ENCODE assay signal across 2 cellular contexts in genomic region chr11:7983832-7984590, GRCh38.
TF ChIP-seq lines count a peak whose summit lies in the region.

No MANE protein-coding gene starts in this region.

TF ChIP-seq in IMR-90, 13 proteins besides CTCF, POLR2A, EP300 and RAD21:
- no peak for TF ChIP-seq ELK1 (IDR thresholded peaks at IDR 0.05; ENCODE audit: borderline replicate concordance, low read depth, low read length)
- no peak for TF ChIP-seq USF2 (IDR thresholded peaks at IDR 0.05; ENCODE audit: low read depth, low read length)
- no peak for TF ChIP-seq NFE2L2 (IDR thresholded peaks at IDR 0.05; ENCODE audit: low read depth, low read length)
- no peak for TF ChIP-seq CEBPB (IDR thresholded peaks at IDR 0.05; ENCODE audit: low read depth, low read length)
- no peak for TF ChIP-seq SMC3 (IDR thresholded peaks at IDR 0.05; ENCODE audit: low read depth, low read length)
- TF ChIP-seq MXI1 (IDR thresholded peaks at IDR 0.05; ENCODE audit: borderline replicate concordance, low read depth, low read length): no peak
- no peak for TF ChIP-seq MAFK (IDR thresholded peaks at IDR 0.05; ENCODE audit: low read depth, low read length)
- no peak for TF ChIP-seq CHD1 (IDR thresholded peaks at IDR 0.05; ENCODE audit: low read depth, low read length)
- no peak for TF ChIP-seq FOS (IDR thresholded peaks at IDR 0.05; ENCODE audit: low read depth, low read length)
- no peak for TF ChIP-seq BHLHE40 (IDR thresholded peaks at IDR 0.05; ENCODE audit: low read depth, low read length)
- TF ChIP-seq MAZ (IDR thresholded peaks at IDR 0.05; ENCODE audit: borderline replicate concordance, low read depth, low read length): no peak
- TF ChIP-seq RFX5 (IDR thresholded peaks at IDR 0.05; ENCODE audit: low read depth, low read length): no peak
- no peak for TF ChIP-seq RCOR1 (IDR thresholded peaks at IDR 0.05; ENCODE audit: insufficient replicate concordance, low read length)

TF ChIP-seq in H1, 55 proteins besides CTCF, POLR2A, EP300 and RAD21:
- TF ChIP-seq YY1 (IDR thresholded peaks at IDR 0.05; ENCODE audit: low read depth, low read length): no peak
- TF ChIP-seq GABPA (IDR thresholded peaks at IDR 0.05; ENCODE audit: borderline replicate concordance, insufficient read depth, low read length): no peak
- no peak for TF ChIP-seq ATF3 (IDR thresholded peaks at IDR 0.05; ENCODE audit: insufficient read depth, low read depth, low read length)
- no peak for TF ChIP-seq MAX (IDR thresholded peaks at IDR 0.05)
- TF ChIP-seq HDAC6 (IDR thresholded peaks at IDR 0.05; ENCODE audit: low read depth, low read length): no peak
- no peak for TF ChIP-seq KDM5A (IDR thresholded peaks at IDR 0.05; ENCODE audit: low read length)
- TF ChIP-seq E2F6 (IDR thresholded peaks at IDR 0.05): no peak
- no peak for TF ChIP-seq CBX5 (IDR thresholded peaks at IDR 0.05; ENCODE audit: low read depth, low read length)
- TF ChIP-seq GTF2F1 (IDR thresholded peaks at IDR 0.05; ENCODE audit: borderline replicate concordance, low read depth, low read length): no peak
- no peak for TF ChIP-seq SP1 (IDR thresholded peaks at IDR 0.05; ENCODE audit: low read depth, low read length)
- TF ChIP-seq CREB1 (IDR thresholded peaks at IDR 0.05): no peak
- no peak for TF ChIP-seq CHD7 (IDR thresholded peaks at IDR 0.05; ENCODE audit: insufficient replicate concordance, low read length)
- no peak for TF ChIP-seq SIRT6 (IDR thresholded peaks at IDR 0.05; ENCODE audit: low read length)
- no peak for TF ChIP-seq BRCA1 (IDR thresholded peaks at IDR 0.05; ENCODE audit: low read depth, low read length)
- TF ChIP-seq CTBP2 (IDR thresholded peaks at IDR 0.05; ENCODE audit: borderline replicate concordance, insufficient read depth, insufficient read length, low read length): no peak
